ENCODE assay signal across 9 cellular contexts in genomic region chr3:196609815-196610515, GRCh38. TPM values are rescaled to one million over a fixed set of nuclear protein-coding genes. Genes with fewer than 3 reads are reported as not detected.
DNase-seq lines count a peak whose midpoint lies in the region; ATAC-seq and TF ChIP-seq lines count a peak whose summit lies in the region.
"Had no signal": no experiment of that assay in that cellular context is flagged by ENCODE, and none has a peak within 500 bp of the region (broad histone marks: within the 10 kb centered on the region; RNA-seq: fewer than 3 reads in every experiment).

No MANE protein-coding gene starts in this region.

- no peak overlapping the region for H2AFZ ChIP-seq in mesenchymal stem cell (ENCODE audit: low read depth, low read length)

- H2BK12ac ChIP-seq in mesenchymal stem cell (ENCODE audit: low read length in 2 of 2): peak overlapping the region; percentile 37 to 54

- no peak overlapping the region for H3K23ac ChIP-seq in mesenchymal stem cell (ENCODE audit: low read length in 2 of 2)

- 89% methylated on average over 6 of the region's 6 CpGs for WGBS in mesenchymal stem cell

- no peak overlapping the region for H3K4me3 ChIP-seq in mesenchymal stem cell (ENCODE audit: insufficient read depth in 1 of 2, low read depth in 1 of 2, low read length in 2 of 2)
- H3K4me3 ChIP-seq: thoracic aorta had no signal

- peak overlapping the region in 1 of 2 experiments; percentile 8 for H3K18ac ChIP-seq in mesenchymal stem cell (ENCODE audit: low read depth in 1 of 2, low read length in 2 of 2)

- no peak overlapping the region for H3K27ac ChIP-seq in mesenchymal stem cell (ENCODE audit: low read length, poor library complexity, severe bottlenecking)
- H3K27ac ChIP-seq in RWPE1: no peak overlapping the region
- H3K27ac ChIP-seq: thoracic aorta had no signal

- CTCF ChIA-PET in activated CD8-positive, alpha-beta T cell treated with anti-CD3 and anti-CD28 coated beads, Interleukin-2, amount 10 ng/mL, durations not matched to agents 7 days and 5 days (lab: Charles Lee): interaction anchor here (0.5 to 10.2 kb wide), 32 partner anchors 7 to 360 kb away, joined by 3 to 211 read pairs (median 5); partner anchors contain the start of genes CEP19, NRROS, PAK2 and PIGX
- CTCF ChIA-PET in RWPE1 (lab: Yijun Ruan, JAX): interaction anchor here (0.5 to 3.1 kb wide), 23 partner anchors 13 to 1093 kb away, joined by 3 to 41 read pairs (median 4); no protein-coding TSS in a partner anchor

- H2BK120ac ChIP-seq in mesenchymal stem cell (ENCODE audit: low read depth, low read length): no peak overlapping the region

- H3K4me3 Mint-ChIP-seq in CD14-positive monocyte: peak overlapping the region; percentile 43 to 80
- H3K4me3 Mint-ChIP-seq in IgD-negative memory B cell: peak overlapping the region in 3 of 4 donors; percentile 1 to 78 (median 73)
- H3K4me3 Mint-ChIP-seq in activated CD8-positive, alpha-beta T cell treated with anti-CD3 and anti-CD28 coated beads, Interleukin-2, amount 10 ng/mL, durations not matched to agents 7 days and 5 days: peak overlapping the region; percentile 64

- peak overlapping the region; percentile 52 for H2BK15ac ChIP-seq in mesenchymal stem cell (ENCODE audit: low read depth, poor library complexity, severe bottlenecking)

- H4K8ac ChIP-seq in mesenchymal stem cell (ENCODE audit: low read length): no peak overlapping the region

- no peaks in the 10 kb centered on the region for H3K79me1 ChIP-seq in mesenchymal stem cell (replicated peaks; ENCODE audit: low read length, poor library complexity, severe bottlenecking)

- peaks cover 2% of the 10 kb centered on the region for H3K4me1 ChIP-seq in mesenchymal stem cell (ENCODE audit: control insufficient read depth, insufficient read depth, low read depth, low read length)

- H3K36me3 ChIP-seq in mesenchymal stem cell (ENCODE audit: control insufficient read depth in 1 of 2, insufficient read depth in 2 of 2, low read depth in 1 of 2, low read length in 2 of 2): no peaks in the 10 kb centered on the region
- H3K36me3 ChIP-seq: thoracic aorta had no signal

- H3K27ac Mint-ChIP-seq in CD14-positive monocyte: peak overlapping the region; percentile 83 to 94 (median 93)
- H3K27ac Mint-ChIP-seq in IgD-negative memory B cell: peak overlapping the region; percentile 4 to 75 (median 46)
- H3K27ac Mint-ChIP-seq in activated CD8-positive, alpha-beta T cell treated with anti-CD3 and anti-CD28 coated beads, Interleukin-2, amount 10 ng/mL, durations not matched to agents 7 days and 5 days: peak overlapping the region; percentile 81

- DNase-seq in CD14-positive monocyte (ENCODE audit: low spot score) (no peak), mesenchymal stem cell (no peak), RWPE1 (ENCODE audit: low spot score) (no peak), NCI-H524 treated with DMSO at 0.1 percent for 48 hours (lab: John Stamatoyannopoulos, UW) (no peak)
- DNase-seq in activated CD8-positive, alpha-beta T cell treated with anti-CD3 and anti-CD28 coated beads, Interleukin-2, amount 10 ng/mL, durations not matched to agents 7 days and 5 days: peak; percentile 56

- no peak overlapping the region for H3K14ac ChIP-seq in mesenchymal stem cell (ENCODE audit: low read length in 2 of 2)

- no peak overlapping the region for H3K4me2 ChIP-seq in mesenchymal stem cell (ENCODE audit: low read length, poor library complexity, severe bottlenecking)

- H3K9me3 ChIP-seq in mesenchymal stem cell (ENCODE audit: control insufficient read depth, low read length): no peaks in the 10 kb centered on the region
- H3K9me3 ChIP-seq: thoracic aorta had no signal

- ATAC-seq in activated CD8-positive, alpha-beta T cell treated with anti-CD3 and anti-CD28 coated beads, Interleukin-2, amount 10 ng/mL, durations not matched to agents 7 days and 5 days: peak; percentile 47
- no peak for ATAC-seq in HG02938 (IDR thresholded peaks at IDR 0.05; ENCODE audit: unreplicated experiment)
- no peak for ATAC-seq in HG03139 (IDR thresholded peaks at IDR 0.05; ENCODE audit: unreplicated experiment)

- TF ChIP-seq CTCF in CD14-positive monocyte (IDR thresholded peaks at IDR 0.05) (no peak), RWPE1 (conservative IDR thresholded peaks at IDR 0.05; ENCODE audit: low read depth) (no peak)

- H3K4ac ChIP-seq in mesenchymal stem cell (ENCODE audit: low read depth in 1 of 2, low read length in 2 of 2): no peak overlapping the region

- peak overlapping the region; percentile 17 for H3K9ac ChIP-seq in mesenchymal stem cell (ENCODE audit: low read length)

- intact Hi-C loops in CD14-positive monocyte (cut with micrococcal nuclease): loop anchor here (5.0 kb wide), 3 partner anchors 42 to 77 kb away; no protein-coding TSS in a partner anchor

- peaks cover 0 to 2% (median 0%) of the 10 kb centered on the region in 7 donors for H3K9me3 Mint-ChIP-seq in CD14-positive monocyte
- no peaks in the 10 kb centered on the region for H3K9me3 Mint-ChIP-seq in IgD-negative memory B cell
- H3K9me3 Mint-ChIP-seq in activated CD8-positive, alpha-beta T cell treated with anti-CD3 and anti-CD28 coated beads, Interleukin-2, amount 10 ng/mL, durations not matched to agents 7 days and 5 days (ENCODE audit: insufficient read depth): no peaks in the 10 kb centered on the region

- H3K27me3 Mint-ChIP-seq in CD14-positive monocyte (ENCODE audit: low read depth in 3 of 3) (peaks cover 0 to 2% (median 0%) of the 10 kb centered on the region in 3 donors), IgD-negative memory B cell (no peaks in the 10 kb centered on the region)
- H3K27me3 Mint-ChIP-seq in activated CD8-positive, alpha-beta T cell treated with anti-CD3 and anti-CD28 coated beads, Interleukin-2, amount 10 ng/mL, durations not matched to agents 7 days and 5 days (ENCODE audit: low read depth): no peaks in the 10 kb centered on the region

- H3K4me1 Mint-ChIP-seq in CD14-positive monocyte (peaks cover 31% of the 10 kb centered on the region), IgD-negative memory B cell (peaks cover 9 to 12% (median 12%) of the 10 kb centered on the region in 3 donors)
- H3K4me1 Mint-ChIP-seq in activated CD8-positive, alpha-beta T cell treated with anti-CD3 and anti-CD28 coated beads, Interleukin-2, amount 10 ng/mL, durations not matched to agents 7 days and 5 days (ENCODE audit: low read depth): peaks cover 52% of the 10 kb centered on the region

- POLR2A ChIA-PET in activated CD8-positive, alpha-beta T cell treated with anti-CD3 and anti-CD28 coated beads, Interleukin-2, amount 10 ng/mL, durations not matched to agents 7 days and 5 days (lab: Charles Lee): interaction anchor here (0.6 to 4.6 kb wide), 11 partner anchors 11 to 130 kb away, joined by 3 to 83 read pairs (median 4); partner anchors contain the start of genes CEP19, NRROS and PIGX
- POLR2A ChIA-PET in RWPE1 (lab: Yijun Ruan, JAX; ENCODE audit: low non-redundant PET): no interaction called here

- H3K27me3 ChIP-seq in mesenchymal stem cell (ENCODE audit: control insufficient read depth in 1 of 2, insufficient read depth in 1 of 2, low read length in 2 of 2): peaks cover 0 to 5% of the 10 kb centered on the region in 2 experiments

- no peak overlapping the region for H2AK5ac ChIP-seq in mesenchymal stem cell (ENCODE audit: low read length, severe bottlenecking)

- H4K91ac ChIP-seq in mesenchymal stem cell (ENCODE audit: low read length): no peak overlapping the region

- no peaks in the 10 kb centered on the region for H3K36me3 Mint-ChIP-seq in CD14-positive monocyte
- no peaks in the 10 kb centered on the region for H3K36me3 Mint-ChIP-seq in IgD-negative memory B cell
- H3K36me3 Mint-ChIP-seq in activated CD8-positive, alpha-beta T cell treated with anti-CD3 and anti-CD28 coated beads, Interleukin-2, amount 10 ng/mL, durations not matched to agents 7 days and 5 days (ENCODE audit: low read depth): no peaks in the 10 kb centered on the region

- no peak overlapping the region for H2BK5ac ChIP-seq in mesenchymal stem cell (ENCODE audit: low read depth, low read length, poor library complexity, severe bottlenecking)

RNA-seq across cellular contexts. Expression of gene NRROS, which starts 29.5 kb away (rescaled TPM):
- 1 to 10 TPM; 5.9 to 7.5 TPM for polyA plus RNA-seq in CD14-positive monocyte
- polyA plus RNA-seq in IgD-negative memory B cell: 18.9 TPM
- 10 to 100 TPM; 37.5 to 39.9 TPM for total RNA-seq in activated CD8-positive, alpha-beta T cell treated with anti-CD3 and anti-CD28 coated beads, Interleukin-2, amount 10 ng/mL, durations not matched to agents 7 days and 5 days
- 0.35 TPM for polyA plus RNA-seq in mesenchymal stem cell (2013, experiment 1 of 2)
- 0.37 TPM for polyA plus RNA-seq in mesenchymal stem cell (2013, experiment 2 of 2)

RNA-seq across cellular contexts. Expression of gene FBXO45, which starts 41.5 kb away (rescaled TPM):
- polyA plus RNA-seq in CD14-positive monocyte (1 to 10 TPM; 1.8 to 2.8 TPM), IgD-negative memory B cell (1.8 TPM)
- total RNA-seq in activated CD8-positive, alpha-beta T cell treated with anti-CD3 and anti-CD28 coated beads, Interleukin-2, amount 10 ng/mL, durations not matched to agents 7 days and 5 days: 10 to 100 TPM; 16.1 to 17.7 TPM
- polyA plus RNA-seq in mesenchymal stem cell (2013, experiment 1 of 2): 6.5 TPM
- 6.8 TPM for polyA plus RNA-seq in mesenchymal stem cell (2013, experiment 2 of 2)

RNA-seq across cellular contexts. Expression of gene WDR53, which starts 41.6 kb away (rescaled TPM):
- polyA plus RNA-seq in CD14-positive monocyte (1 to 10 TPM; 4.1 to 6.7 TPM), IgD-negative memory B cell (16.2 TPM)
- total RNA-seq in activated CD8-positive, alpha-beta T cell treated with anti-CD3 and anti-CD28 coated beads, Interleukin-2, amount 10 ng/mL, durations not matched to agents 7 days and 5 days: 10 to 100 TPM; 21.0 to 21.8 TPM
- polyA plus RNA-seq in mesenchymal stem cell (2013, experiment 1 of 2): 7.2 TPM
- 6.8 TPM for polyA plus RNA-seq in mesenchymal stem cell (2013, experiment 2 of 2)
